1 cellular context compared by ENCODE assay signal in the genomic region with DNA sequence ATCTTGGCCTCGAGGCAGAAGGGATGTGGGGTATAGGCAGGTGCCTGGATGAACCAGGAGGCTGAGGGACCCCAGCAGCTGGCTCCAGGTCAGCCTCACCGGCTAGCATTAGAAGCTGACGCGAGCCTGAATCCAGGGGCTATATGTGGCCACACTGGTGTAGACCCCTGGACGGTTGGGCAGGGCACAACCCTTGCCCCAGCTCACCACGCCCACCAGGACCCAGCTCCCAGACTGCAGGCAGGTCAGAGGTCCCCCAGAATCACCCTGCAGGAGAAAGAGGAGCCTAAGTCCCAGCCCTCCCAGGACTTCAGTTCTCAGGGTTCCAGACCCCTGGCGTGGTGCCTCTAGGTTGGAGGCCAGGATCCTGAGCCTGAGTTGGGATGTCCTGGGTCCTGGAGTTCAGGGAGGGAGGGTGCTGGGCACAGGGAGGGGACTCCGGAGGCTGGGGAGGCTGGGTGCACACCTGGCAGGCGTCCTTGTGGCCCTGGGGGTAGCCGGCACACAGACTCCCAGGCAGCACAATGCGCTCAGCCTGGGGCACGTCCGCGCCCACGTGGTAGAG.
TF ChIP-seq lines count a peak whose summit lies in the region.

No MANE protein-coding gene starts in this region.

TF ChIP-seq in GM23338, 12 proteins besides CTCF, POLR2A, EP300 and RAD21:
- no peak for TF ChIP-seq EZH2 (IDR thresholded peaks at IDR 0.05; ENCODE audit: low read depth, unreplicated experiment)
- no peak for TF ChIP-seq POLR2AphosphoS5 (IDR thresholded peaks at IDR 0.05; ENCODE audit: low read depth)
- TF ChIP-seq, protein P1, sequence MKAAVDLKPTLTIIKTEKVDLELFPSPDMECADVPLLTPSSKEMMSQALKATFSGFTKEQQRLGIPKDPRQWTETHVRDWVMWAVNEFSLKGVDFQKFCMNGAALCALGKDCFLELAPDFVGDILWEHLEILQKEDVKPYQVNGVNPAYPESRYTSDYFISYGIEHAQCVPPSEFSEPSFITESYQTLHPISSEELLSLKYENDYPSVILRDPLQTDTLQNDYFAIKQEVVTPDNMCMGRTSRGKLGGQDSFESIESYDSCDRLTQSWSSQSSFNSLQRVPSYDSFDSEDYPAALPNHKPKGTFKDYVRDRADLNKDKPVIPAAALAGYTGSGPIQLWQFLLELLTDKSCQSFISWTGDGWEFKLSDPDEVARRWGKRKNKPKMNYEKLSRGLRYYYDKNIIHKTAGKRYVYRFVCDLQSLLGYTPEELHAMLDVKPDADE (IDR thresholded peaks at IDR 0.05) = no peak
- no peak for TF ChIP-seq ZNF331 (CRISPR knock-in tag; IDR thresholded peaks at IDR 0.05; ENCODE audit: low read depth)
- no peak for TF ChIP-seq ZNF114 (CRISPR knock-in tag; IDR thresholded peaks at IDR 0.05)
- no peak for TF ChIP-seq STAT1 (IDR thresholded peaks at IDR 0.05; ENCODE audit: unreplicated experiment)
- TF ChIP-seq JUNB (IDR thresholded peaks at IDR 0.05; ENCODE audit: unreplicated experiment) = no peak
- no peak for TF ChIP-seq EZH2phosphoT487 (IDR thresholded peaks at IDR 0.05; ENCODE audit: unreplicated experiment)
- no peak for TF ChIP-seq CREB1 (CRISPR knock-in tag; IDR thresholded peaks at IDR 0.05; ENCODE audit: low read depth)
- TF ChIP-seq, protein P2, sequence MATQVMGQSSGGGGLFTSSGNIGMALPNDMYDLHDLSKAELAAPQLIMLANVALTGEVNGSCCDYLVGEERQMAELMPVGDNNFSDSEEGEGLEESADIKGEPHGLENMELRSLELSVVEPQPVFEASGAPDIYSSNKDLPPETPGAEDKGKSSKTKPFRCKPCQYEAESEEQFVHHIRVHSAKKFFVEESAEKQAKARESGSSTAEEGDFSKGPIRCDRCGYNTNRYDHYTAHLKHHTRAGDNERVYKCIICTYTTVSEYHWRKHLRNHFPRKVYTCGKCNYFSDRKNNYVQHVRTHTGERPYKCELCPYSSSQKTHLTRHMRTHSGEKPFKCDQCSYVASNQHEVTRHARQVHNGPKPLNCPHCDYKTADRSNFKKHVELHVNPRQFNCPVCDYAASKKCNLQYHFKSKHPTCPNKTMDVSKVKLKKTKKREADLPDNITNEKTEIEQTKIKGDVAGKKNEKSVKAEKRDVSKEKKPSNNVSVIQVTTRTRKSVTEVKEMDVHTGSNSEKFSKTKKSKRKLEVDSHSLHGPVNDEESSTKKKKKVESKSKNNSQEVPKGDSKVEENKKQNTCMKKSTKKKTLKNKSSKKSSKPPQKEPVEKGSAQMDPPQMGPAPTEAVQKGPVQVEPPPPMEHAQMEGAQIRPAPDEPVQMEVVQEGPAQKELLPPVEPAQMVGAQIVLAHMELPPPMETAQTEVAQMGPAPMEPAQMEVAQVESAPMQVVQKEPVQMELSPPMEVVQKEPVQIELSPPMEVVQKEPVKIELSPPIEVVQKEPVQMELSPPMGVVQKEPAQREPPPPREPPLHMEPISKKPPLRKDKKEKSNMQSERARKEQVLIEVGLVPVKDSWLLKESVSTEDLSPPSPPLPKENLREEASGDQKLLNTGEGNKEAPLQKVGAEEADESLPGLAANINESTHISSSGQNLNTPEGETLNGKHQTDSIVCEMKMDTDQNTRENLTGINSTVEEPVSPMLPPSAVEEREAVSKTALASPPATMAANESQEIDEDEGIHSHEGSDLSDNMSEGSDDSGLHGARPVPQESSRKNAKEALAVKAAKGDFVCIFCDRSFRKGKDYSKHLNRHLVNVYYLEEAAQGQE (IDR thresholded peaks at IDR 0.05; ENCODE audit: unreplicated experiment) = no peak
- TF ChIP-seq NANOG (IDR thresholded peaks at IDR 0.05; ENCODE audit: borderline replicate concordance) = no peak
- TF ChIP-seq, protein P3, sequence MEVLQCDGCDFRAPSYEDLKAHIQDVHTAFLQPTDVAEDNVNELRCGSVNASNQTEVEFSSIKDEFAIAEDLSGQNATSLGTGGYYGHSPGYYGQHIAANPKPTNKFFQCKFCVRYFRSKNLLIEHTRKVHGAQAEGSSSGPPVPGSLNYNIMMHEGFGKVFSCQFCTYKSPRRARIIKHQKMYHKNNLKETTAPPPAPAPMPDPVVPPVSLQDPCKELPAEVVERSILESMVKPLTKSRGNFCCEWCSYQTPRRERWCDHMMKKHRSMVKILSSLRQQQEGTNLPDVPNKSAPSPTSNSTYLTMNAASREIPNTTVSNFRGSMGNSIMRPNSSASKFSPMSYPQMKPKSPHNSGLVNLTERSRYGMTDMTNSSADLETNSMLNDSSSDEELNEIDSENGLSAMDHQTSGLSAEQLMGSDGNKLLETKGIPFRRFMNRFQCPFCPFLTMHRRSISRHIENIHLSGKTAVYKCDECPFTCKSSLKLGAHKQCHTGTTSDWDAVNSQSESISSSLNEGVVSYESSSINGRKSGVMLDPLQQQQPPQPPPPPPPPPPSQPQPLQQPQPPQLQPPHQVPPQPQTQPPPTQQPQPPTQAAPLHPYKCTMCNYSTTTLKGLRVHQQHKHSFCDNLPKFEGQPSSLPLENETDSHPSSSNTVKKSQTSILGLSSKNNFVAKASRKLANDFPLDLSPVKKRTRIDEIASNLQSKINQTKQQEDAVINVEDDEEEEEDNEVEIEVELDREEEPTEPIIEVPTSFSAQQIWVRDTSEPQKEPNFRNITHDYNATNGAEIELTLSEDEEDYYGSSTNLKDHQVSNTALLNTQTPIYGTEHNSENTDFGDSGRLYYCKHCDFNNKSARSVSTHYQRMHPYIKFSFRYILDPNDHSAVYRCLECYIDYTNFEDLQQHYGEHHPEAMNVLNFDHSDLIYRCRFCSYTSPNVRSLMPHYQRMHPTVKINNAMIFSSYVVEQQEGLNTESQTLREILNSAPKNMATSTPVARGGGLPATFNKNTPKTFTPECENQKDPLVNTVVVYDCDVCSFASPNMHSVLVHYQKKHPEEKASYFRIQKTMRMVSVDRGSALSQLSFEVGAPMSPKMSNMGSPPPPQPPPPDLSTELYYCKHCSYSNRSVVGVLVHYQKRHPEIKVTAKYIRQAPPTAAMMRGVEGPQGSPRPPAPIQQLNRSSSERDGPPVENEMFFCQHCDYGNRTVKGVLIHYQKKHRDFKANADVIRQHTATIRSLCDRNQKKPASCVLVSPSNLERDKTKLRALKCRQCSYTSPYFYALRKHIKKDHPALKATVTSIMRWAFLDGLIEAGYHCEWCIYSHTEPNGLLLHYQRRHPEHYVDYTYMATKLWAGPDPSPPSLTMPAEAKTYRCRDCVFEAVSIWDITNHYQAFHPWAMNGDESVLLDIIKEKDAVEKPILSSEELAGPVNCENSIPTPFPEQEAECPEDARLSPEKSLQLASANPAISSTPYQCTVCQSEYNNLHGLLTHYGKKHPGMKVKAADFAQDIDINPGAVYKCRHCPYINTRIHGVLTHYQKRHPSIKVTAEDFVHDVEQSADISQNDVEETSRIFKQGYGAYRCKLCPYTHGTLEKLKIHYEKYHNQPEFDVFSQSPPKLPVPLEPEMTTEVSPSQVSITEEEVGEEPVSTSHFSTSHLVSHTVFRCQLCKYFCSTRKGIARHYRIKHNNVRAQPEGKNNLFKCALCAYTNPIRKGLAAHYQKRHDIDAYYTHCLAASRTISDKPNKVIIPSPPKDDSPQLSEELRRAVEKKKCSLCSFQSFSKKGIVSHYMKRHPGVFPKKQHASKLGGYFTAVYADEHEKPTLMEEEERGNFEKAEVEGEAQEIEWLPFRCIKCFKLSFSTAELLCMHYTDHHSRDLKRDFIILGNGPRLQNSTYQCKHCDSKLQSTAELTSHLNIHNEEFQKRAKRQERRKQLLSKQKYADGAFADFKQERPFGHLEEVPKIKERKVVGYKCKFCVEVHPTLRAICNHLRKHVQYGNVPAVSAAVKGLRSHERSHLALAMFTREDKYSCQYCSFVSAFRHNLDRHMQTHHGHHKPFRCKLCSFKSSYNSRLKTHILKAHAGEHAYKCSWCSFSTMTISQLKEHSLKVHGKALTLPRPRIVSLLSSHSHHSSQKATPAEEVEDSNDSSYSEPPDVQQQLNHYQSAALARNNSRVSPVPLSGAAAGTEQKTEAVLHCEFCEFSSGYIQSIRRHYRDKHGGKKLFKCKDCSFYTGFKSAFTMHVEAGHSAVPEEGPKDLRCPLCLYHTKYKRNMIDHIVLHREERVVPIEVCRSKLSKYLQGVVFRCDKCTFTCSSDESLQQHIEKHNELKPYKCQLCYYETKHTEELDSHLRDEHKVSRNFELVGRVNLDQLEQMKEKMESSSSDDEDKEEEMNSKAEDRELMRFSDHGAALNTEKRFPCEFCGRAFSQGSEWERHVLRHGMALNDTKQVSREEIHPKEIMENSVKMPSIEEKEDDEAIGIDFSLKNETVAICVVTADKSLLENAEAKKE (CRISPR knock-in tag; IDR thresholded peaks at IDR 0.05) = no peak
TF ChIP-seq in GM23338: peak in this region for 0.
